ENCODE assay signal across 17 cellular contexts in genomic region chr1:43421976-43422750, GRCh38.
"Had no signal": no experiment of that assay in that cellular context is flagged by ENCODE, and none has a peak within 500 bp of the region (broad histone marks: within the 10 kb centered on the region; RNA-seq: fewer than 3 reads in every experiment).

No MANE protein-coding gene starts in this region.

- H3K9ac ChIP-seq: neural progenitor cell had no signal

- H3K27me3 Mint-ChIP-seq: activated T-helper 17 cell treated with anti-CD3 and anti-CD28 coated beads, Interleukin-2, amount 50 U/mL, for 72 hours; dendritic cell treated with granulocyte-macrophage colony-stimulating factor and Interleukin-4, amounts not matched to agents 40 ng/mL and 50 ng/mL, for 4 days; effector memory CD8-positive, alpha-beta T cell had no signal

- H3K27me3 ChIP-seq: ascending aorta, breast epithelium, gastrocnemius medialis, heart left ventricle, neural progenitor cell, ovary, sigmoid colon, thyroid gland had no signal

- H3K27ac ChIP-seq: ascending aorta, breast epithelium, gastrocnemius medialis, heart left ventricle, lower lobe of right lung, neural progenitor cell, ovary, sigmoid colon, thyroid gland had no signal

- H3K4me3 Mint-ChIP-seq: activated T-helper 17 cell treated with anti-CD3 and anti-CD28 coated beads, Interleukin-2, amount 50 U/mL, for 72 hours; dendritic cell treated with granulocyte-macrophage colony-stimulating factor and Interleukin-4, amounts not matched to agents 40 ng/mL and 50 ng/mL, for 4 days; effector memory CD8-positive, alpha-beta T cell; mesothelial cell of epicardium; neural progenitor cell had no signal

- H3K4me1 Mint-ChIP-seq: mesothelial cell of epicardium, neural progenitor cell had no signal

- DNase-seq: activated naive CD4-positive, alpha-beta T cell treated with Interleukin-2 at 50 U/mL for 16 hours; effector memory CD8-positive, alpha-beta T cell; erythroblast; gastrocnemius medialis; heart left ventricle; kidney glomerular epithelial cell; lower lobe of right lung; ovary; sigmoid colon; stimulated activated CD4-positive, alpha-beta T cell treated with anti-CD3 and anti-CD28 coated beads, Interleukin-1b, Interleukin-23, amount 100 ng/mL, for 48 hours; thyroid gland had no signal

- H3K36me3 ChIP-seq: neural progenitor cell, ovary had no signal

- ATAC-seq: effector memory CD8-positive, alpha-beta T cell; gastrocnemius medialis; lower lobe of right lung had no signal

- H3K9me3 ChIP-seq: ascending aorta, breast epithelium, gastrocnemius medialis, heart left ventricle, lower lobe of right lung, ovary, sigmoid colon, thyroid gland had no signal

- H3K27ac Mint-ChIP-seq: activated T-helper 17 cell treated with anti-CD3 and anti-CD28 coated beads, Interleukin-2, amount 50 U/mL, for 72 hours; dendritic cell treated with granulocyte-macrophage colony-stimulating factor and Interleukin-4, amounts not matched to agents 40 ng/mL and 50 ng/mL, for 4 days; mesothelial cell of epicardium; neural progenitor cell had no signal

- H2AFZ ChIP-seq: neural progenitor cell had no signal

- H3K4me3 ChIP-seq: ascending aorta, breast epithelium, gastrocnemius medialis, heart left ventricle, lower lobe of right lung, neural progenitor cell, ovary, sigmoid colon, thyroid gland had no signal

- H3K4me1 ChIP-seq: ascending aorta, breast epithelium, gastrocnemius medialis, heart left ventricle, lower lobe of right lung, neural progenitor cell, sigmoid colon had no signal

- H3K9me3 Mint-ChIP-seq: activated T-helper 17 cell treated with anti-CD3 and anti-CD28 coated beads, Interleukin-2, amount 50 U/mL, for 72 hours; dendritic cell treated with granulocyte-macrophage colony-stimulating factor and Interleukin-4, amounts not matched to agents 40 ng/mL and 50 ng/mL, for 4 days; effector memory CD8-positive, alpha-beta T cell; mesothelial cell of epicardium; neural progenitor cell had no signal

- H3K4me2 ChIP-seq: neural progenitor cell had no signal
